In the genomic region with DNA sequence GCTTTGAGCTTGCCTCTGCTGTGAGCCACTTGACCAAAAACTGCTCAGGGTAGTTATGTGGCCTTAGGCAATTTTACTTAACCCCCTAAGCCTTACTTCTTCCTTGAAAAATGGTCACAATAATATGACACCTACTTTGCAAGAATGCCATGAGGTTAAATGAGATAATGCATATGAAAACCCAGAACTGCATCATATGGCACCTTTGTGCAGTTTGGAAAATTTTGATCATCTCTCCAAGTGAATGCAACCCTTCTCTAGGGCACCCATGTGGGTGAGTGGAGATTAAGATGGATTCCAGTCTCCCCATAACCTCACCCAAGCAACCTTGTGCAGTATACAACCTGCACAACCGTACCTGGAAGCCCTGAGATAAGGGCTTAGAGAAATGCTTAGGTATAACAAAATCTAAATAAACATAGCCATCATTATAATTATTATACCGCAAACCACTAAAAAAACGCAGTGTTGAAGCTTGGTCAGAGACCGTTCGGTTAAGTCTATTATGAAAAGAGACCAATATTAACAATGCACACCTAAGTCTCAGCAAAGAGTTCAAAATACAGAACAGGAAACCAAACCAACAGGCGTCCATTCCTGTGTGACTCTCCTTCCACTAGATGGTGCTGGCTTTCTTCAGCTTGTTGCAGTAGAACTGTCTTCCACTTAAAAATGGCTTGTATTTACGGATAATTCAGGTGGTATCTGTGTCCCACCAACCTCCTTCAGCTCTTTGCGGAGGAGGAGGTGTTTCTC, we compare ENCODE assay signal across 7 cellular contexts. TPM values are rescaled to one million over a fixed set of nuclear protein-coding genes. Genes with fewer than 3 reads are reported as not detected.
DNase-seq lines count a peak whose midpoint lies in the region; ATAC-seq and TF ChIP-seq lines count a peak whose summit lies in the region.

No MANE protein-coding gene starts in this region.

- in situ Hi-C loops in KBM-7 (cut with MboI; ENCODE audit: low pct_unique_long_range_greater_than_20kb, low sequenced_read_pairs) = no loop called here

- no peak overlapping the region for H3K4me2 ChIP-seq in fibroblast of lung (ENCODE audit: extremely low read depth, insufficient read depth, low read length)

- peak; percentile 77 for ATAC-seq in GM21447 (IDR thresholded peaks at IDR 0.05; ENCODE audit: unreplicated experiment)

- no peaks in the 10 kb centered on the region for H3K27me3 ChIP-seq in GM06990 (replicated peaks; ENCODE audit: control insufficient read depth, insufficient read depth, low read length)
- H3K27me3 ChIP-seq in fibroblast of lung (ENCODE audit: control insufficient read depth, insufficient read depth, low read length) = no peaks in the 10 kb centered on the region
- no peaks in the 10 kb centered on the region for H3K27me3 ChIP-seq in ovary

- WGBS in ovary, 3 donors = 23 to 34% (median 25%) methylated on average over 8 of the region's 8 CpGs

- no peak for TF ChIP-seq EP300 in ovary (IDR thresholded peaks at IDR 0.05)

- H3K4me1 ChIP-seq in fibroblast of lung (ENCODE audit: control insufficient read depth, extremely low read depth, insufficient read depth, low read length) (no peaks in the 10 kb centered on the region), ovary (ENCODE audit: insufficient read depth) (no peaks in the 10 kb centered on the region)

- TF ChIP-seq POLR2A in ovary (IDR thresholded peaks at IDR 0.05) = no peak

- H3K27ac ChIP-seq in fibroblast of lung (ENCODE audit: insufficient read depth, low read length) (no peak overlapping the region), ovary (no peak overlapping the region)

- no peak overlapping the region for H3K9ac ChIP-seq in fibroblast of lung (ENCODE audit: insufficient read depth, low read length)

- H4K20me1 ChIP-seq in fibroblast of lung (ENCODE audit: control insufficient read depth, extremely low read depth, insufficient read depth, low read length) = no peaks in the 10 kb centered on the region

- H3K9me3 ChIP-seq in fibroblast of lung (ENCODE audit: control insufficient read depth, insufficient read depth, low read depth, low read length) (no peaks in the 10 kb centered on the region), ovary (no peaks in the 10 kb centered on the region)

- DNase-seq in GM06990 (ENCODE audit: extremely low read depth, insufficient read length) (no peak), KBM-7 (peak; percentile 33), RPMI8226 (peak; percentile 43), fibroblast of lung (ENCODE audit: low read depth in 2 of 2) (peak; percentile 42 to 62), ovary (peak in 1 of 5 donors; percentile 27)
- no peak for DNase-seq in activated effector memory CD4-positive, alpha-beta T cell treated with anti-CD3 and anti-CD28 coated beads, Interleukin-2, amount 50 U/mL, for 16 hours

- intact Hi-C loops in ovary (cut with DNase I) = loop anchor here in 1 of 4 donors (5.0 kb wide), 1 partner anchor 292 kb away; no protein-coding TSS in a partner anchor

- H2AFZ ChIP-seq in fibroblast of lung (ENCODE audit: low read length) = peak overlapping the region; percentile 50

- H3K79me2 ChIP-seq in fibroblast of lung (ENCODE audit: control insufficient read depth, insufficient read depth, low read length) = no peaks in the 10 kb centered on the region

- no peaks in the 10 kb centered on the region for H3K36me3 ChIP-seq in GM06990 (ENCODE audit: control insufficient read depth, insufficient read depth, low read length)
- H3K36me3 ChIP-seq in fibroblast of lung (ENCODE audit: control insufficient read depth, insufficient read depth, low read length) = no peaks in the 10 kb centered on the region
- no peaks in the 10 kb centered on the region for H3K36me3 ChIP-seq in ovary

- peak; percentile 71 for TF ChIP-seq CTCF in GM06990 (IDR thresholded peaks at IDR 0.05; ENCODE audit: insufficient read depth, low read length, poor library complexity, severe bottlenecking)
- peak; percentile 89 to 94 for TF ChIP-seq CTCF in fibroblast of lung (conservative IDR thresholded peaks at IDR 0.05 in 1 of 2, IDR thresholded peaks at IDR 0.05 in 1 of 2; ENCODE audit: low read depth in 1 of 2, low read length in 2 of 2)
- peak in 2 of 3 donors; percentile 30 to 50 for TF ChIP-seq CTCF in ovary (IDR thresholded peaks at IDR 0.05)

- no peak overlapping the region for H3K4me3 ChIP-seq in GM06990 (replicated peaks; ENCODE audit: low read depth, low read length)
- no peak overlapping the region for H3K4me3 ChIP-seq in fibroblast of lung (replicated peaks in 1 of 4; ENCODE audit: control extremely low read depth in 1 of 4, insufficient read depth in 1 of 4, low read depth in 3 of 4, low read length in 4 of 4)
- no peak overlapping the region for H3K4me3 ChIP-seq in ovary

RNA-seq across cellular contexts. Expression of gene ASB15, which starts 21.0 kb away (rescaled TPM):
- not detected in 2 replicates for total RNA-seq in fibroblast of lung
- polyA plus RNA-seq in fibroblast of lung = not detected in 2 replicates
- not detected in 2 replicates for polyA plus RNA-seq in fibroblast of lung (2012)
- not detected in 2 replicates for polyA minus RNA-seq in fibroblast of lung (ENCODE audit: low replicate concordance)
- not detected for total RNA-seq in ovary
- polyA plus RNA-seq in ovary = not detected

RNA-seq across cellular contexts. Expression of gene NDUFA5, which starts 23.0 kb away (rescaled TPM):
- 31.1 and 45.4 TPM in 2 replicates for total RNA-seq in fibroblast of lung
- 26.0 and 35.8 TPM in 2 replicates for polyA plus RNA-seq in fibroblast of lung
- 32.7 and 55.6 TPM in 2 replicates for polyA plus RNA-seq in fibroblast of lung (2012)
- 0.35 TPM in 1 of 2 replicates, not detected in the other for polyA minus RNA-seq in fibroblast of lung (ENCODE audit: low replicate concordance)
- 10 to 100 TPM; 43.2 to 83.3 (median 63.2) TPM for total RNA-seq in ovary
- polyA plus RNA-seq in ovary = 10 to 100 TPM; 54.0 to 74.5 TPM

RNA-seq across cellular contexts. Expression of gene IQUB, which starts 46.2 kb away (rescaled TPM):
- total RNA-seq in fibroblast of lung (0.77 and 0.83 TPM in 2 replicates), ovary (10 to 100 TPM in 1 of 7 donors, 1 to 10 TPM in 3, under 1 TPM in 3; 0.35 to 11.3 (median 1.2) TPM)
- polyA plus RNA-seq in fibroblast of lung (0.03 and 0.09 TPM in 2 replicates), ovary (under 1 TPM; 0.39 to 0.70 TPM)
- 0.12 and 0.13 TPM in 2 replicates for polyA plus RNA-seq in fibroblast of lung (2012)
- polyA minus RNA-seq in fibroblast of lung (ENCODE audit: low replicate concordance) = not detected in 2 replicates

Comparison
In these comparisons a context has a peak if more than half of its experiments do, and no peak if none do; other contexts are left out.
1. DNase-seq: peak in KBM-7 (single experiment), RPMI8226 (single experiment) and fibroblast of lung (2 of 2); none in GM06990 (single experiment) and activated effector memory CD4-positive, alpha-beta T cell treated with anti-CD3 and anti-CD28 coated beads, Interleukin-2, amount 50 U/mL, for 16 hours (single experiment).
2. CTCF ChIP-seq: peak in every context shown above with its lines; median percentile 92 in fibroblast of lung; 71 in GM06990; 40 in ovary.